Comparison of ENCODE assay signal across 12 cellular contexts in genomic region chr2:42342795-42343241, GRCh38. TPM values are rescaled to one million over a fixed set of nuclear protein-coding genes. Genes with fewer than 3 reads are reported as not detected.
DNase-seq lines count a peak whose midpoint lies in the region; ATAC-seq and TF ChIP-seq lines count a peak whose summit lies in the region.
"Had no signal": no experiment of that assay in that cellular context is flagged by ENCODE, and none has a peak within 500 bp of the region (broad histone marks: within the 10 kb centered on the region; RNA-seq: fewer than 3 reads in every experiment).

No MANE protein-coding gene starts in this region.

- H3K27me3 ChIP-seq in stomach, result no peaks in the 10 kb centered on the region
- H3K27me3 ChIP-seq in BE2C, result no peaks in the 10 kb centered on the region
- H3K27me3 ChIP-seq: ovary had no signal

- no peak for DNase-seq in activated CD4-positive, alpha-beta T cell treated with anti-CD3 and anti-CD28 coated beads, Interleukin-2, amount 10 ng/mL, durations not matched to agents 7 days and 5 days
- DNase-seq in activated CD4-positive, alpha-beta T cell treated with anti-CD3 and anti-CD28 coated beads, Interleukin-2, amount 50 U/mL, for 4 hours, result no peak
- no peak for DNase-seq in activated CD8-positive, alpha-beta T cell treated with anti-CD3 and anti-CD28 coated beads for 36 hours
- DNase-seq in memory B cell (ENCODE audit: low spot score in 2 of 2), result no peak
- DNase-seq in stomach, result no peak
- no peak for DNase-seq in NCI-H2107 treated with DMSO at 0.1 percent for 48 hours (lab: John Stamatoyannopoulos, UW; ENCODE audit: unreplicated experiment)
- no peak for DNase-seq in amygdala (lab: John Stamatoyannopoulos, UW)
- no peak for DNase-seq in BE2C
- DNase-seq: activated T-cell treated with anti-CD3 and anti-CD28 coated beads, Interleukin-2, amount 50 U/mL, for 4 hours; NCI-H510A had no signal

- CTCF ChIA-PET in activated CD4-positive, alpha-beta T cell treated with anti-CD3 and anti-CD28 coated beads, Interleukin-2, amount 10 ng/mL, durations not matched to agents 7 days and 5 days (lab: Charles Lee), result interaction anchor here (0.6 to 2.0 kb wide), 9 partner anchors 9 to 163 kb away, joined by 3 to 11 read pairs (median 3); no protein-coding TSS in a partner anchor
- CTCF ChIA-PET in activated CD8-positive, alpha-beta T cell treated with anti-CD3 and anti-CD28 coated beads for 36 hours (lab: Charles Lee), result interaction anchor here (1.1 to 1.5 kb wide), 6 partner anchors 7 to 256 kb away, joined by 3 to 6 read pairs (median 4); no protein-coding TSS in a partner anchor

- no peaks in the 10 kb centered on the region for H3K27me3 Mint-ChIP-seq in activated CD4-positive, alpha-beta T cell treated with anti-CD3 and anti-CD28 coated beads, Interleukin-2, amount 10 ng/mL, durations not matched to agents 7 days and 5 days
- H3K27me3 Mint-ChIP-seq in activated CD8-positive, alpha-beta T cell treated with anti-CD3 and anti-CD28 coated beads for 36 hours, result no peaks in the 10 kb centered on the region
- H3K27me3 Mint-ChIP-seq in memory B cell, result no peaks in the 10 kb centered on the region

- H3K9me3 Mint-ChIP-seq in activated CD4-positive, alpha-beta T cell treated with anti-CD3 and anti-CD28 coated beads, Interleukin-2, amount 10 ng/mL, durations not matched to agents 7 days and 5 days, result peaks cover 6% of the 10 kb centered on the region
- peaks cover 5% of the 10 kb centered on the region for H3K9me3 Mint-ChIP-seq in activated CD8-positive, alpha-beta T cell treated with anti-CD3 and anti-CD28 coated beads for 36 hours
- H3K9me3 Mint-ChIP-seq in memory B cell, result peaks cover 2% of the 10 kb centered on the region
- H3K9me3 Mint-ChIP-seq: activated T-cell treated with anti-CD3 and anti-CD28 coated beads, Interleukin-2, amount 50 U/mL, for 4 hours had no signal

- no peak for TF ChIP-seq CTCF in activated CD8-positive, alpha-beta T cell treated with anti-CD3 and anti-CD28 coated beads for 36 hours (IDR thresholded peaks at IDR 0.05)
- TF ChIP-seq CTCF in stomach (IDR thresholded peaks at IDR 0.05), result no peak
- TF ChIP-seq CTCF in BE2C (IDR thresholded peaks at IDR 0.05; ENCODE audit: low read depth, low read length), result no peak

- POLR2A ChIA-PET in activated CD4-positive, alpha-beta T cell treated with anti-CD3 and anti-CD28 coated beads, Interleukin-2, amount 10 ng/mL, durations not matched to agents 7 days and 5 days (lab: Charles Lee), result interaction anchor here (0.6 kb wide), 1 partner anchor 60 kb away, joined by 3 read pairs; no protein-coding TSS in a partner anchor
- POLR2A ChIA-PET in activated CD8-positive, alpha-beta T cell treated with anti-CD3 and anti-CD28 coated beads for 36 hours (lab: Charles Lee), result interaction anchor here (0.6 to 1.2 kb wide), 3 partner anchors 11 to 27 kb away, joined by 3 to 4 read pairs (median 3); no protein-coding TSS in a partner anchor

- H3K9me3 ChIP-seq in stomach, result no peaks in the 10 kb centered on the region
- H3K9me3 ChIP-seq in BE2C, result 0 out of 2 replicates have a peak, but pooled peaks cover 3% of the 10 kb centered on the region
- H3K9me3 ChIP-seq: ovary had no signal

- H3K27ac ChIP-seq in stomach, result peak overlapping the region in 3 of 5 donors; percentile 50 to 59 (median 54)
- H3K27ac ChIP-seq: KMS-11, ovary had no signal

- intact Hi-C loops in activated CD8-positive, alpha-beta T cell treated with anti-CD3 and anti-CD28 coated beads for 36 hours (cut with micrococcal nuclease), result no loop called here
- intact Hi-C loops in stomach (cut with DNase I; ENCODE audit: low total_unique reads), result no loop called here

- TF ChIP-seq EP300 in stomach (IDR thresholded peaks at IDR 0.05), result no peak

- peaks cover 5 to 57% (median 55%) of the 10 kb centered on the region in 4 donors for H3K36me3 ChIP-seq in stomach
- peaks cover 37% of the 10 kb centered on the region for H3K36me3 ChIP-seq in BE2C
- H3K36me3 ChIP-seq: ovary had no signal

- H3K4me3 ChIP-seq in stomach (no peak overlapping the region), BE2C (ENCODE audit: low read depth, low read length) (no peak overlapping the region)
- H3K4me3 ChIP-seq: ovary had no signal

- H3K4me1 ChIP-seq in stomach, result peaks cover 8 to 35% (median 24%) of the 10 kb centered on the region in 4 donors
- peaks cover 14% of the 10 kb centered on the region for H3K4me1 ChIP-seq in BE2C

- WGBS in stomach, 5 donors, result 74 to 90% (median 83%) methylated on average over 7 to 11 of the region's 11 CpGs

- peak overlapping the region; percentile 56 for H3K27ac Mint-ChIP-seq in activated CD4-positive, alpha-beta T cell treated with anti-CD3 and anti-CD28 coated beads, Interleukin-2, amount 10 ng/mL, durations not matched to agents 7 days and 5 days
- peak overlapping the region; percentile 68 for H3K27ac Mint-ChIP-seq in activated CD8-positive, alpha-beta T cell treated with anti-CD3 and anti-CD28 coated beads for 36 hours
- H3K27ac Mint-ChIP-seq in memory B cell, result peak overlapping the region; percentile 58

- no peak for TF ChIP-seq POLR2A in stomach (IDR thresholded peaks at IDR 0.05)

- H3K36me3 Mint-ChIP-seq in activated CD4-positive, alpha-beta T cell treated with anti-CD3 and anti-CD28 coated beads, Interleukin-2, amount 10 ng/mL, durations not matched to agents 7 days and 5 days (ENCODE audit: low read depth), result peaks cover 50% of the 10 kb centered on the region
- H3K36me3 Mint-ChIP-seq in activated CD8-positive, alpha-beta T cell treated with anti-CD3 and anti-CD28 coated beads for 36 hours (ENCODE audit: low read depth), result peaks cover 52% of the 10 kb centered on the region
- peaks cover 31% of the 10 kb centered on the region for H3K36me3 Mint-ChIP-seq in memory B cell

- peaks cover 24% of the 10 kb centered on the region for H3K4me1 Mint-ChIP-seq in activated CD4-positive, alpha-beta T cell treated with anti-CD3 and anti-CD28 coated beads, Interleukin-2, amount 10 ng/mL, durations not matched to agents 7 days and 5 days
- peaks cover 35% of the 10 kb centered on the region for H3K4me1 Mint-ChIP-seq in activated CD8-positive, alpha-beta T cell treated with anti-CD3 and anti-CD28 coated beads for 36 hours (ENCODE audit: low read depth)
- peaks cover 11% of the 10 kb centered on the region for H3K4me1 Mint-ChIP-seq in memory B cell

- no peak for ATAC-seq in activated CD8-positive, alpha-beta T cell treated with anti-CD3 and anti-CD28 coated beads for 36 hours
- no peak for ATAC-seq in memory B cell (ENCODE audit: low read depth)

- no peak overlapping the region for H3K4me3 Mint-ChIP-seq in activated CD4-positive, alpha-beta T cell treated with anti-CD3 and anti-CD28 coated beads, Interleukin-2, amount 10 ng/mL, durations not matched to agents 7 days and 5 days
- no peak overlapping the region for H3K4me3 Mint-ChIP-seq in activated CD8-positive, alpha-beta T cell treated with anti-CD3 and anti-CD28 coated beads for 36 hours
- no peak overlapping the region for H3K4me3 Mint-ChIP-seq in memory B cell
- H3K4me3 Mint-ChIP-seq: activated T-cell treated with anti-CD3 and anti-CD28 coated beads, Interleukin-2, amount 50 U/mL, for 4 hours had no signal

RNA-seq across cellular contexts. Expression of gene COX7A2L, which starts 18.2 kb away (rescaled TPM):
- 10 to 100 TPM; 86.4 to 92.1 TPM for total RNA-seq in activated CD4-positive, alpha-beta T cell treated with anti-CD3 and anti-CD28 coated beads, Interleukin-2, amount 10 ng/mL, durations not matched to agents 7 days and 5 days
- total RNA-seq in activated CD8-positive, alpha-beta T cell treated with anti-CD3 and anti-CD28 coated beads for 36 hours, result 100 to 1,000 TPM; 113 to 115 TPM
- 100 to 1,000 TPM in 1 of 5 donors, 10 to 100 TPM in 4; 36.2 to 135 (median 59.3) TPM for total RNA-seq in stomach
- 100 to 1,000 TPM; 120 to 222 (median 142) TPM for polyA plus RNA-seq in stomach
- 126 TPM for polyA plus RNA-seq in BE2C (2012; ENCODE audit: insufficient read depth, insufficient read length, low read depth)
